8 cellular contexts compared by ENCODE assay signal in the genomic region with DNA sequence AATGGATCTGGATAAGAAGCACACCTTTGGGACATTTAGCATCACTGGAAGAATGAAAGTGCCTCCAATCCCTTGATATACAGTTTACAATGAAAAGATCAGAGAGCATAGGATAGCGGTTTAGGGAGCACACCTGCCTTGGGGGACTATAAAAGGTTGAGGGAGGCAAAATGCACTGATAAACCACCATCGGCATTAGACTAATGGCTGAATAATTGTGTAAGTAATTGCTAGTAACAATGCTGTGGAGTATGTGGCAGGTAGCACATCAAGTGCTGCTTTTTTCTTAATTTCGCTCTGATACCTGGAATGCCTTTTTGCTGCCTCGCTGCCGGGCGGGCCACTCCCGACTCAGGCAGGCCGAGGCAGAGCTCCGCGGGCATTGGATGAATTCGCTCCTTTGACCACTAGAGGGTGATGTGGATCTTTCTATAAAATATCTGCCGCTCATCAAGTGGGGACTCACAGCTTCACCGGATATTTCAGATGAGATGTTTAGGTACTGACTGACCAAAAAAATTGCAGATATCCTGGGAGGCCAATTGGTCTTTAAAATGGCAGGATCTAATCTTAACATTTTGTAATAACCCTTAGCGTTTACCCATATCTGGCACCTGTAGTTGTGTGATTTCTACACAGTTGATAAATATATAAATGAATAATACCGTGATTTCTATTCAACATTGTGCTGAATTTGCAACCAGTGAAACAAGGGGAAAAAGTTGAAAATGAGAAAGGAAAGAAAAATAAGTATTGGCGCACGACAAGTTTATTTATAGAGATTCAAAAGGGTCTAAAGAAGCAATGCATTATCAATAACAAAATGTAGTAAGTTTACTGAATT.
DNase-seq lines count a peak whose midpoint lies in the region; ATAC-seq, FAIRE-seq and TF ChIP-seq lines count a peak whose summit lies in the region.

No MANE protein-coding gene starts in this region.

- H3K4me1 Mint-ChIP-seq in T-helper 2 cell treated with Interferon-gamma antibody and Interleukin-4, amounts not matched to agents 5 μg/mL and 100 μg/mL, for 36 hours (ENCODE audit: low read depth), result peaks cover 8% of the 10 kb centered on the region

- peak; percentile 98 for ATAC-seq in HG02759 (IDR thresholded peaks at IDR 0.05; ENCODE audit: unreplicated experiment)

- H3K27me3 Mint-ChIP-seq in T-helper 2 cell treated with Interferon-gamma antibody and Interleukin-4, amounts not matched to agents 5 μg/mL and 100 μg/mL, for 36 hours (ENCODE audit: low read depth), result peaks cover 10% of the 10 kb centered on the region

- H3K9me3 Mint-ChIP-seq in T-helper 2 cell treated with Interferon-gamma antibody and Interleukin-4, amounts not matched to agents 5 μg/mL and 100 μg/mL, for 36 hours, result no peaks in the 10 kb centered on the region

- in situ Hi-C loops in astrocyte of the spinal cord (cut with HindIII; ENCODE audit: low sequenced_read_pairs), result no loop called here

- TF ChIP-seq CTCF in astrocyte of the spinal cord (IDR thresholded peaks at IDR 0.05; ENCODE audit: low read depth, low read length), result peak; percentile 74

- no peak overlapping the region for H3K4me3 Mint-ChIP-seq in T-helper 2 cell treated with Interferon-gamma antibody and Interleukin-4, amounts not matched to agents 5 μg/mL and 100 μg/mL, for 36 hours

- no peak overlapping the region for H3K4me3 ChIP-seq in astrocyte of the spinal cord (ENCODE audit: low read depth, low read length)

- no peak for TF ChIP-seq POLR2A in GM12892 (IDR thresholded peaks at IDR 0.05; ENCODE audit: low read depth, low read length)

- peak; percentile 67 for FAIRE-seq in A204.1 (lab: Jason Lieb, UNC)
- FAIRE-seq in GM12892 (lab: Jason Lieb, UNC), result peak; percentile 83

- DNase-seq in GM12892 (ENCODE audit: insufficient read length), result peak; percentile 37
- peak; percentile 66 for DNase-seq in NCI-H1105 treated with DMSO at 0.1 percent for 48 hours (lab: John Stamatoyannopoulos, UW)
- DNase-seq in T-helper 2 cell treated with Interferon-gamma antibody and Interleukin-4, amounts not matched to agents 5 μg/mL and 100 μg/mL, for 36 hours (ENCODE audit: low spot score), result peak; percentile 36
- peak; percentile 67 for DNase-seq in astrocyte of the spinal cord (ENCODE audit: low read depth, low spot score)
- peak; percentile 75 for DNase-seq in iPS DF 4.7 (ENCODE audit: extremely low read depth, low spot score)
- peak; percentile 23 to 34 for DNase-seq in stimulated activated CD4-positive, alpha-beta T cell treated with anti-CD3 and anti-CD28 coated beads, Interleukin-12 subunit alpha, Interleukin-12 subunit beta, amount 100 ng/mL, for 24 hours (ENCODE audit: low read depth in 2 of 2)

- no peak overlapping the region for H3K27ac Mint-ChIP-seq in T-helper 2 cell treated with Interferon-gamma antibody and Interleukin-4, amounts not matched to agents 5 μg/mL and 100 μg/mL, for 36 hours

- H3K36me3 Mint-ChIP-seq in T-helper 2 cell treated with Interferon-gamma antibody and Interleukin-4, amounts not matched to agents 5 μg/mL and 100 μg/mL, for 36 hours (ENCODE audit: low read depth), result no peaks in the 10 kb centered on the region
